ENCODE assay signal across 1 cellular context in genomic region chr2:47309952-47310800, GRCh38.
TF ChIP-seq lines count a peak whose summit lies in the region.

No MANE protein-coding gene starts in this region.

TF ChIP-seq in K562, 482 proteins besides CTCF, POLR2A, EP300 and RAD21 (continued from another document):
- TF ChIP-seq ZNF639 (CRISPR knock-in tag; conservative IDR thresholded peaks at IDR 0.05 in 1 of 2, IDR thresholded peaks at IDR 0.05 in 1 of 2): no peak
- TF ChIP-seq NR3C1 (CRISPR knock-in tag; IDR thresholded peaks at IDR 0.05): no peak
- TF ChIP-seq RBM34 (IDR thresholded peaks at IDR 0.05; ENCODE audit: borderline replicate concordance, insufficient read depth, low read length): no peak
- TF ChIP-seq FOXP4 (CRISPR knock-in tag; IDR thresholded peaks at IDR 0.05; ENCODE audit: borderline replicate concordance): no peak
- TF ChIP-seq MCM5 (IDR thresholded peaks at IDR 0.05; ENCODE audit: low read depth): no peak
- no peak for TF ChIP-seq ZNF354B (CRISPR knock-in tag; IDR thresholded peaks at IDR 0.05)
- no peak for TF ChIP-seq KAT8 (IDR thresholded peaks at IDR 0.05; ENCODE audit: low read depth)
